18 cellular contexts compared by ENCODE assay signal in genomic region chr9:21997480-21997879, GRCh38. TPM values are rescaled to one million over a fixed set of nuclear protein-coding genes. Genes with fewer than 3 reads are reported as not detected.
A peak's percentile ranks its signal among the peaks of the same experiment; 100 is the strongest.
DNase-seq lines count a peak whose midpoint lies in the region; ATAC-seq and TF ChIP-seq lines count a peak whose summit lies in the region.
"Had no signal": no experiment of that assay in that cellular context is flagged by ENCODE, and none has a peak within 500 bp of the region (broad histone marks: within the 10 kb centered on the region; RNA-seq: fewer than 3 reads in every experiment).

No MANE protein-coding gene starts in this region.

- H3K27me3 Mint-ChIP-seq in central memory CD8-positive, alpha-beta T cell = peaks cover 14% of the 10 kb centered on the region
- H3K27me3 Mint-ChIP-seq in stimulated activated memory B cell treated with anti-CD40 and anti-IgM and Interleukin-4, amounts not matched to agents 10 μg/mL and 1 μg/mL and 100 μg/mL, for 72 hours = no peaks in the 10 kb centered on the region

- no TSS peak for BruUV-seq in OCI-LY7 (replicated peaks; lab: Mats Ljungman, UMichigan)

- H3K4me1 ChIP-seq in DND-41 (ENCODE audit: insufficient read depth, low read length) = peaks cover 63% of the 10 kb centered on the region
- H3K4me1 ChIP-seq in HEK293 (ENCODE audit: control insufficient read depth, insufficient read depth, low read length) = peaks cover 13% of the 10 kb centered on the region; the same call in 1 of the 2 replicates
- H3K4me1 ChIP-seq in OCI-LY7 (ENCODE audit: insufficient read depth, low read length, poor library complexity, severe bottlenecking) = peaks cover 26% of the 10 kb centered on the region
- peaks cover 0 to 25% (median 10%) of the 10 kb centered on the region in 4 donors for H3K4me1 ChIP-seq in sigmoid colon
- H3K4me1 ChIP-seq: A549, BE2C had no signal

- H3K36me3 Mint-ChIP-seq in central memory CD8-positive, alpha-beta T cell (ENCODE audit: insufficient read depth) = peaks cover 10% of the 10 kb centered on the region
- H3K36me3 Mint-ChIP-seq in stimulated activated memory B cell treated with anti-CD40 and anti-IgM and Interleukin-4, amounts not matched to agents 10 μg/mL and 1 μg/mL and 100 μg/mL, for 72 hours = peaks cover 5% of the 10 kb centered on the region

- H3K4me2 ChIP-seq in DND-41 (ENCODE audit: insufficient read depth, low read length) (peak overlapping the region; percentile 66), OCI-LY7 (ENCODE audit: low read length) (peak overlapping the region; percentile 85; the same call in 1 of the 2 replicates)
- H3K4me2 ChIP-seq: A549 had no signal

- H3K36me3 ChIP-seq in DND-41 (ENCODE audit: insufficient read depth, low read length) (peaks cover 30% of the 10 kb centered on the region), HEK293 (ENCODE audit: control insufficient read depth in 2 of 2, insufficient read depth in 1 of 2, low read length in 2 of 2) (no peaks in the 10 kb centered on the region; a peak in 1 of 3 replicates), OCI-LY7 (ENCODE audit: insufficient read depth, low read length) (peaks cover 28% of the 10 kb centered on the region), sigmoid colon (no peaks in the 10 kb centered on the region)
- H3K36me3 ChIP-seq: BE2C had no signal

- no peaks in the 10 kb centered on the region for H3K9me3 Mint-ChIP-seq in central memory CD8-positive, alpha-beta T cell
- H3K9me3 Mint-ChIP-seq in stimulated activated memory B cell treated with anti-CD40 and anti-IgM and Interleukin-4, amounts not matched to agents 10 μg/mL and 1 μg/mL and 100 μg/mL, for 72 hours = no peaks in the 10 kb centered on the region
- H3K9me3 Mint-ChIP-seq: CD8-positive, alpha-beta T cell had no signal

- H3K27ac ChIP-seq in DND-41 (ENCODE audit: low read length) (no peak overlapping the region), HEK293 (ENCODE audit: extremely low read depth, low read depth, low read length) (no peak overlapping the region), OCI-LY7 (ENCODE audit: low read depth, low read length, poor library complexity, severe bottlenecking) (no peak overlapping the region), sigmoid colon (no peak overlapping the region)
- H3K27ac ChIP-seq: A549, C4-2B had no signal

- TF ChIP-seq POLR2A in sigmoid colon (IDR thresholded peaks at IDR 0.05) = no peak

- no peaks in the 10 kb centered on the region for H3K9me3 ChIP-seq in DND-41 (ENCODE audit: insufficient read depth, low read length, severe bottlenecking)
- H3K9me3 ChIP-seq in HEK293 (ENCODE audit: control insufficient read depth, insufficient read depth, low read depth, low read length) = no peaks in the 10 kb centered on the region
- H3K9me3 ChIP-seq in OCI-LY7 (ENCODE audit: low read length) = no peaks in the 10 kb centered on the region
- no peaks in the 10 kb centered on the region for H3K9me3 ChIP-seq in sigmoid colon
- H3K9me3 ChIP-seq: A549, BE2C had no signal

- no peak for TF ChIP-seq CTCF in DND-41 (IDR thresholded peaks at IDR 0.05; ENCODE audit: borderline replicate concordance, extremely low read depth, low read length, poor library complexity, severe bottlenecking)
- TF ChIP-seq CTCF in HEK293 (tag by site-specific recombination; IDR thresholded peaks at IDR 0.05) = no peak
- TF ChIP-seq CTCF in OCI-LY7 (conservative IDR thresholded peaks at IDR 0.05; ENCODE audit: low read length) = no peak
- no peak for TF ChIP-seq CTCF in sigmoid colon (IDR thresholded peaks at IDR 0.05)

- H3K4me3 ChIP-seq in DND-41 (ENCODE audit: low read depth in 1 of 2, low read length in 2 of 2) = peak overlapping the region in 1 of 2 experiments; percentile 71; a peak in 1 of 4 replicates
- H3K4me3 ChIP-seq in HEK293 (ENCODE audit: low read depth, low read length) = peak overlapping the region; percentile 59; the same call in 1 of the 2 replicates
- no peak overlapping the region for H3K4me3 ChIP-seq in OCI-LY7 (ENCODE audit: low read depth, low read length, poor library complexity, severe bottlenecking)
- no peak overlapping the region for H3K4me3 ChIP-seq in sigmoid colon
- H3K4me3 ChIP-seq: A549 had no signal

- H3K9ac ChIP-seq in DND-41 (ENCODE audit: low read depth, low read length) = peak overlapping the region; percentile 97

- H3K4me1 Mint-ChIP-seq in central memory CD8-positive, alpha-beta T cell = peaks cover 26% of the 10 kb centered on the region
- peaks cover 22% of the 10 kb centered on the region for H3K4me1 Mint-ChIP-seq in stimulated activated memory B cell treated with anti-CD40 and anti-IgM and Interleukin-4, amounts not matched to agents 10 μg/mL and 1 μg/mL and 100 μg/mL, for 72 hours

- H4K20me1 ChIP-seq in DND-41 (ENCODE audit: insufficient read depth, low read length) (peaks cover 14% of the 10 kb centered on the region; the same call in 1 of the 2 replicates), OCI-LY7 (ENCODE audit: insufficient read depth, low read length) (peaks cover 23% of the 10 kb centered on the region; the same call in 1 of the 2 replicates)

- H3K9me2 ChIP-seq in OCI-LY7 (ENCODE audit: insufficient read depth, low read length) = no peaks in the 10 kb centered on the region

- CTCF ChIA-PET in HEK293 (lab: Yijun Ruan, JAX) = interaction anchor here (0.6 to 4.3 kb wide), 4 partner anchors 10 to 191 kb away, joined by 3 to 29 read pairs (median 4); partner anchors contain the start of gene CDKN2B
- CTCF ChIA-PET in OCI-LY7 (lab: Charles Lee; ENCODE audit: unreplicated experiment) = no interaction called here

- H3K4me3 Mint-ChIP-seq in central memory CD8-positive, alpha-beta T cell = no peak overlapping the region
- no peak overlapping the region for H3K4me3 Mint-ChIP-seq in stimulated activated memory B cell treated with anti-CD40 and anti-IgM and Interleukin-4, amounts not matched to agents 10 μg/mL and 1 μg/mL and 100 μg/mL, for 72 hours

- H3K27me3 ChIP-seq in DND-41 (ENCODE audit: insufficient read depth, low read length, poor library complexity) (no peaks in the 10 kb centered on the region), sigmoid colon (peaks cover 0 to 41% (median 7%) of the 10 kb centered on the region in 3 donors)
- H3K27me3 ChIP-seq: BE2C had no signal

- H2AFZ ChIP-seq in DND-41 (ENCODE audit: low read depth, low read length) (no peak overlapping the region), OCI-LY7 (ENCODE audit: low read length) (no peak overlapping the region)

- TF ChIP-seq EP300 in sigmoid colon (IDR thresholded peaks at IDR 0.05) = no peak

- intact Hi-C loops in OCI-LY7 (cut with micrococcal nuclease; ENCODE audit: unreplicated experiment) = no loop called here
- intact Hi-C loops in sigmoid colon (cut with DNase I) = no loop called here

- H3K79me2 ChIP-seq in DND-41 (ENCODE audit: insufficient read depth, low read length) (peaks cover 97% of the 10 kb centered on the region), OCI-LY7 (ENCODE audit: insufficient read depth, low read depth, low read length) (peaks cover 84% of the 10 kb centered on the region)

- WGBS in sigmoid colon, 2 donors = 78 to 92% methylated on average over 1 of the region's 1 CpG

- DNase-seq in DND-41 (no peak), OCI-LY7 (ENCODE audit: low spot score) (no peak), hippocampal formation (lab: John Stamatoyannopoulos, UW) (no peak), GF-D8 (lab: John Stamatoyannopoulos, UW) (no peak), sigmoid colon (no peak)
- no peak for DNase-seq in central memory CD8-positive, alpha-beta T cell (ENCODE audit: low spot score in 2 of 2)
- DNase-seq: BE2C; CD8-positive, alpha-beta T cell; COR-L47; DMS153; DMS79 treated with DMSO at 0.1 percent for 48 hours; GDM1; HCEC 1CT had no signal

- POLR2A ChIA-PET in HEK293 (lab: Yijun Ruan, JAX) (interaction anchor here (0.6 to 7.6 kb wide), 2 partner anchors 10 to 86 kb away, joined by 3 to 156 read pairs; partner anchors contain the start of gene CDKN2B), OCI-LY7 (lab: Charles Lee) (interaction anchor here (0.7 to 1.1 kb wide), 4 partner anchors 9 to 241 kb away, joined by 3 read pairs; no protein-coding TSS in a partner anchor)

- no peak for ATAC-seq in DND-41 (ENCODE audit: insufficient read depth, low read depth)
- no peak for ATAC-seq in central memory CD8-positive, alpha-beta T cell (replicated peaks; ENCODE audit: extremely low read depth, poor library complexity, severe bottlenecking)
- ATAC-seq in stimulated activated memory B cell treated with anti-CD40 and anti-IgM and Interleukin-4, amounts not matched to agents 10 μg/mL and 1 μg/mL and 100 μg/mL, for 72 hours = no peak
- ATAC-seq: A549; CD8-positive, alpha-beta T cell had no signal

- peak overlapping the region; percentile 15 for H3K27ac Mint-ChIP-seq in central memory CD8-positive, alpha-beta T cell (ENCODE audit: low read depth)
- no peak overlapping the region for H3K27ac Mint-ChIP-seq in stimulated activated memory B cell treated with anti-CD40 and anti-IgM and Interleukin-4, amounts not matched to agents 10 μg/mL and 1 μg/mL and 100 μg/mL, for 72 hours
- H3K27ac Mint-ChIP-seq: CD8-positive, alpha-beta T cell had no signal

TF ChIP-seq in HEK293, 187 proteins besides CTCF, POLR2A, EP300 and RAD21 (continues in another document):
- TF ChIP-seq ZNF596 (tag by site-specific recombination; IDR thresholded peaks at IDR 0.05) = peak; percentile 63
- no peak for TF ChIP-seq KLF16 (tag by site-specific recombination; IDR thresholded peaks at IDR 0.05)
- peak; percentile 53; the same call in 1 of the 2 replicates for TF ChIP-seq ZNF664 (tag by site-specific recombination; IDR thresholded peaks at IDR 0.05)
- no peak for TF ChIP-seq ZNF335 (tag by site-specific recombination; conservative IDR thresholded peaks at IDR 0.05)
- TF ChIP-seq ZNF10 (tag by site-specific recombination; IDR thresholded peaks at IDR 0.05) = peak; percentile 91

RNA-seq across cellular contexts. Expression of gene CDKN2B-AS1, which starts 2.9 kb away (rescaled TPM):
- total RNA-seq in OCI-LY7 (2014; rRNA removed; shearing (Covaris generic)) = 20.2 and 24.3 TPM in 2 replicates
- total RNA-seq in OCI-LY7 (2022) (19.4 and 20.4 TPM in 2 replicates), sigmoid colon (1 to 10 TPM in 2 of 4 donors, under 1 TPM in 2; 0.49 to 2.0 (median 1.0) TPM)
- polyA plus RNA-seq in sigmoid colon = 100 to 1,000 TPM in 2 of 3 donors, 10 to 100 TPM in 1; 31.1 to 264 (median 250) TPM
- total RNA-seq: H4 had no signal
- polyA plus RNA-seq: A549 had no signal

RNA-seq across cellular contexts. Expression of gene CDKN2A, which starts 3.3 kb away (rescaled TPM):
- total RNA-seq in OCI-LY7 (2014; rRNA removed; shearing (Covaris generic)) = 216 TPM in 2 replicates
- 145 and 148 TPM in 2 replicates for total RNA-seq in OCI-LY7 (2022)
- 1 to 10 TPM; 1.4 to 6.1 (median 3.5) TPM for total RNA-seq in sigmoid colon
- polyA plus RNA-seq in sigmoid colon = 1 to 10 TPM; 1.7 to 2.5 (median 2.4) TPM
- polyA plus RNA-seq: A549 had no signal

RNA-seq across cellular contexts. Expression of gene CDKN2B, which starts 11.6 kb away (rescaled TPM):
- 2.0 TPM in 2 replicates for total RNA-seq in OCI-LY7 (2014; rRNA removed; shearing (Covaris generic))
- total RNA-seq in OCI-LY7 (2022) = 3.7 and 4.7 TPM in 2 replicates
- 1 to 10 TPM; 3.0 to 6.1 (median 4.5) TPM for total RNA-seq in sigmoid colon
- polyA plus RNA-seq in sigmoid colon = 100 to 1,000 TPM in 1 of 3 donors, 10 to 100 TPM in 2; 33.7 to 124 (median 84.1) TPM
- total RNA-seq: CD8-positive, alpha-beta T cell; H4 had no signal
- polyA plus RNA-seq: A549 had no signal

Comparison
In these comparisons a context has a peak if more than half of its experiments do, and no peak if none do; other contexts are left out.
1. RNA of gene CDKN2B-AS1, which starts 2.9 kb away (total RNA-seq): 19.4 to 24.3 TPM in OCI-LY7; 0.49 to 2.0 TPM in sigmoid colon; every median in the first group is over 4 times any median in the second.
2. RNA of gene CDKN2A, which starts 3.3 kb away (total RNA-seq): 145 to 216 TPM in OCI-LY7; 1.4 to 6.1 TPM in sigmoid colon; every median in the first group is over 10 times any median in the second.